Comparison of ENCODE assay signal across 17 cellular contexts in the genomic region with DNA sequence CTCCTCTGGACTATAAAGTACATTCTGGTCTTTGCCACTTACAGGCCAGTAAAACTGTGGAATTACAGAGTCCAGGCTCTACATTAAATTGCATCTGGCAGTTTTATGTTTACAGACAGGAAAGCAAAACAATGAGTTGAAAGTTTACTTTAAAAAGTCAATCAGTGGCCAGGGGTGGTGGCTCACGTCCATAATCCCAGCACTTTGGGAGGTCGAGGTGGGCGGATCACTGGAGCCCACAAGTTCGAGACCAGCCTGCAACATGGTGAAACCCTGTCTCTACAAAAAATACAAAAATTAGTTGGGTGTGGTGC. TPM values are rescaled to one million over a fixed set of nuclear protein-coding genes. Genes with fewer than 3 reads are reported as not detected.
DNase-seq lines count a peak whose midpoint lies in the region; ATAC-seq and TF ChIP-seq lines count a peak whose summit lies in the region.
"Had no signal": no experiment of that assay in that cellular context is flagged by ENCODE, and none has a peak within 500 bp of the region (broad histone marks: within the 10 kb centered on the region; RNA-seq: fewer than 3 reads in every experiment).

No MANE protein-coding gene starts in this region.

- peak overlapping the region; percentile 77 for H3K4me3 Mint-ChIP-seq in natural killer cell
- no peak overlapping the region for H3K4me3 Mint-ChIP-seq in natural killer cell treated with Interleukin-12 subunit alpha and Interleukin-12 subunit beta and Interleukin-15 and Interleukin-18, amount 100 ng/mL, for 72 hours
- no peak overlapping the region for H3K4me3 Mint-ChIP-seq in nephron progenitor cell
- H3K4me3 Mint-ChIP-seq: activated CD8-positive, alpha-beta T cell treated with anti-CD3 and anti-CD28 coated beads, Interleukin-2, amount 10 ng/mL, durations not matched to agents 7 days and 5 days; naive B cell; stimulated activated memory B cell treated with anti-CD40 and anti-IgM and Interleukin-4, amounts not matched to agents 10 μg/mL and 1 μg/mL and 100 μg/mL, for 72 hours had no signal

- H3K36me3 ChIP-seq in vagina = peaks cover 0 to 19% of the 10 kb centered on the region in 2 donors

- H3K4me1 Mint-ChIP-seq in natural killer cell = peaks cover 31 to 34% of the 10 kb centered on the region in 2 donors
- peaks cover 27 to 32% of the 10 kb centered on the region in 2 donors for H3K4me1 Mint-ChIP-seq in natural killer cell treated with Interleukin-12 subunit alpha and Interleukin-12 subunit beta and Interleukin-15 and Interleukin-18, amount 100 ng/mL, for 72 hours (ENCODE audit: low read depth in 2 of 2)
- peaks cover 23% of the 10 kb centered on the region for H3K4me1 Mint-ChIP-seq in nephron progenitor cell

- DNase-seq in natural killer cell (no peak), fibroblast of villous mesenchyme (ENCODE audit: low read depth) (peak; percentile 48), nephron progenitor cell (no peak), vagina (ENCODE audit: extremely low spot score in 2 of 2) (no peak), NCI-H128 (lab: John Stamatoyannopoulos, UW; ENCODE audit: unreplicated experiment) (no peak), NCI-H1092 treated with DMSO at 0.1 percent for 48 hours (lab: John Stamatoyannopoulos, UW) (no peak), occipital lobe (lab: John Stamatoyannopoulos, UW) (no peak)
- DNase-seq in natural killer cell treated with Interleukin-12 subunit alpha and Interleukin-12 subunit beta and Interleukin-15 and Interleukin-18, amount 100 ng/mL, for 72 hours (ENCODE audit: low spot score) = no peak
- DNase-seq: activated CD8-positive, alpha-beta T cell treated with anti-CD3 and anti-CD28 coated beads, Interleukin-2, amount 10 ng/mL, durations not matched to agents 7 days and 5 days; activated effector memory CD4-positive, alpha-beta T cell treated with Interleukin-2 at 50 U/mL for 16 hours; effector memory CD8-positive, alpha-beta T cell; MG63; naive B cell; NCI-H2171 treated with DMSO at 0.1 percent for 48 hours; SK-N-SH had no signal

- TF ChIP-seq CTCF in natural killer cell (IDR thresholded peaks at IDR 0.05) (no peak), fibroblast of villous mesenchyme (IDR thresholded peaks at IDR 0.05; ENCODE audit: insufficient read depth, low read depth, low read length) (no peak), nephron progenitor cell (IDR thresholded peaks at IDR 0.05) (no peak), vagina (IDR thresholded peaks at IDR 0.05) (no peak)

- no peaks in the 10 kb centered on the region for H3K27me3 ChIP-seq in vagina
- H3K27me3 ChIP-seq: MG63 had no signal

- H3K36me3 Mint-ChIP-seq in natural killer cell = no peaks in the 10 kb centered on the region
- no peaks in the 10 kb centered on the region for H3K36me3 Mint-ChIP-seq in natural killer cell treated with Interleukin-12 subunit alpha and Interleukin-12 subunit beta and Interleukin-15 and Interleukin-18, amount 100 ng/mL, for 72 hours
- peaks cover 29% of the 10 kb centered on the region for H3K36me3 Mint-ChIP-seq in nephron progenitor cell (ENCODE audit: low read depth)
- H3K36me3 Mint-ChIP-seq: naive B cell; stimulated activated memory B cell treated with anti-CD40 and anti-IgM and Interleukin-4, amounts not matched to agents 10 μg/mL and 1 μg/mL and 100 μg/mL, for 72 hours had no signal

- intact Hi-C loops in natural killer cell (cut with micrococcal nuclease) (no loop called here), vagina (cut with DNase I) (loop anchor here (5.0 kb wide), 1 partner anchor 189 kb away; no protein-coding TSS in a partner anchor)

- H3K9me3 ChIP-seq in vagina = no peaks in the 10 kb centered on the region
- H3K9me3 ChIP-seq: MG63, SK-N-SH had no signal

- peaks cover 23% of the 10 kb centered on the region for H3K4me1 ChIP-seq in vagina

- no peak overlapping the region for H3K4me3 ChIP-seq in fibroblast of villous mesenchyme (ENCODE audit: low read depth, low read length)
- H3K4me3 ChIP-seq in vagina = no peak overlapping the region
- H3K4me3 ChIP-seq: MG63 had no signal

- peaks cover 8 to 43% of the 10 kb centered on the region in 2 donors for H3K27me3 Mint-ChIP-seq in natural killer cell (ENCODE audit: low read depth in 2 of 2)
- H3K27me3 Mint-ChIP-seq in natural killer cell treated with Interleukin-12 subunit alpha and Interleukin-12 subunit beta and Interleukin-15 and Interleukin-18, amount 100 ng/mL, for 72 hours = peaks cover 0 to 17% of the 10 kb centered on the region in 2 donors
- no peaks in the 10 kb centered on the region for H3K27me3 Mint-ChIP-seq in nephron progenitor cell (ENCODE audit: low read depth, poor library complexity)
- H3K27me3 Mint-ChIP-seq: stimulated activated memory B cell treated with anti-CD40 and anti-IgM and Interleukin-4, amounts not matched to agents 10 μg/mL and 1 μg/mL and 100 μg/mL, for 72 hours had no signal

- no peak for ATAC-seq in natural killer cell
- ATAC-seq in natural killer cell treated with Interleukin-12 subunit alpha and Interleukin-12 subunit beta and Interleukin-15 and Interleukin-18, amount 100 ng/mL, for 72 hours = no peak
- ATAC-seq: activated CD8-positive, alpha-beta T cell treated with anti-CD3 and anti-CD28 coated beads, Interleukin-2, amount 10 ng/mL, durations not matched to agents 7 days and 5 days; effector memory CD8-positive, alpha-beta T cell; stimulated activated memory B cell treated with anti-CD40 and anti-IgM and Interleukin-4, amounts not matched to agents 10 μg/mL and 1 μg/mL and 100 μg/mL, for 72 hours had no signal

- H3K27ac ChIP-seq in vagina = peak overlapping the region; percentile 61

- no peak for TF ChIP-seq POLR2A in vagina (IDR thresholded peaks at IDR 0.05)

- H3K27ac Mint-ChIP-seq in natural killer cell (peak overlapping the region in 1 of 2 donors; percentile 50), nephron progenitor cell (peak overlapping the region; percentile 13)
- no peak overlapping the region for H3K27ac Mint-ChIP-seq in natural killer cell treated with Interleukin-12 subunit alpha and Interleukin-12 subunit beta and Interleukin-15 and Interleukin-18, amount 100 ng/mL, for 72 hours
- H3K27ac Mint-ChIP-seq: activated CD8-positive, alpha-beta T cell treated with anti-CD3 and anti-CD28 coated beads, Interleukin-2, amount 10 ng/mL, durations not matched to agents 7 days and 5 days; effector memory CD8-positive, alpha-beta T cell; naive B cell; stimulated activated memory B cell treated with anti-CD40 and anti-IgM and Interleukin-4, amounts not matched to agents 10 μg/mL and 1 μg/mL and 100 μg/mL, for 72 hours had no signal

- H3K9me3 Mint-ChIP-seq in natural killer cell = no peaks in the 10 kb centered on the region
- H3K9me3 Mint-ChIP-seq in natural killer cell treated with Interleukin-12 subunit alpha and Interleukin-12 subunit beta and Interleukin-15 and Interleukin-18, amount 100 ng/mL, for 72 hours = no peaks in the 10 kb centered on the region
- H3K9me3 Mint-ChIP-seq in nephron progenitor cell = no peaks in the 10 kb centered on the region
- H3K9me3 Mint-ChIP-seq: effector memory CD8-positive, alpha-beta T cell; naive B cell; stimulated activated memory B cell treated with anti-CD40 and anti-IgM and Interleukin-4, amounts not matched to agents 10 μg/mL and 1 μg/mL and 100 μg/mL, for 72 hours had no signal

RNA-seq across cellular contexts. Expression of a gene that starts 53.8 kb away (rescaled TPM):
- total RNA-seq in natural killer cell = not detected
- total RNA-seq in natural killer cell treated with Interleukin-12 subunit alpha and Interleukin-12 subunit beta and Interleukin-15 and Interleukin-18, amount 100 ng/mL, for 72 hours = not detected
- total RNA-seq in fibroblast of villous mesenchyme = under 0.01 TPM in 1 of 2 replicates, not detected in the other
- total RNA-seq in vagina = not detected
- not detected for total RNA-seq in occipital lobe
- total RNA-seq: activated CD8-positive, alpha-beta T cell treated with anti-CD3 and anti-CD28 coated beads, Interleukin-2, amount 10 ng/mL, durations not matched to agents 7 days and 5 days; sciatic nerve had no signal
